2 cellular contexts compared by ENCODE assay signal in genomic region chr20:47780990-47781389, GRCh38.
TF ChIP-seq lines count a peak whose summit lies in the region.

No MANE protein-coding gene starts in this region.

TF ChIP-seq in HepG2, 621 proteins besides CTCF, POLR2A, EP300 and RAD21:
- TF ChIP-seq SIN3B (IDR thresholded peaks at IDR 0.05; ENCODE audit: low read length), result no peak
- no peak for TF ChIP-seq ZXDC (CRISPR knock-in tag; IDR thresholded peaks at IDR 0.05)
- no peak for TF ChIP-seq SMAD1 (CRISPR knock-in tag; IDR thresholded peaks at IDR 0.05; ENCODE audit: borderline replicate concordance, low read depth)
- no peak for TF ChIP-seq HNF1B (CRISPR knock-in tag; IDR thresholded peaks at IDR 0.05)
- 0 out of 2 replicates have a peak, but pooled peaks have one; percentile 29 for TF ChIP-seq NRL (CRISPR knock-in tag; IDR thresholded peaks at IDR 0.05; ENCODE audit: borderline replicate concordance)
- no peak for TF ChIP-seq MYC (CRISPR knock-in tag; IDR thresholded peaks at IDR 0.05; ENCODE audit: borderline replicate concordance)
- 0 out of 2 replicates have a peak, but pooled peaks have one; percentile 24 for TF ChIP-seq ZNF891 (CRISPR knock-in tag; IDR thresholded peaks at IDR 0.05)
- no peak for TF ChIP-seq DMAP1 (CRISPR knock-in tag; IDR thresholded peaks at IDR 0.05)

TF ChIP-seq in H1, 55 proteins besides CTCF, POLR2A, EP300 and RAD21:
- no peak for TF ChIP-seq SIRT6 (IDR thresholded peaks at IDR 0.05; ENCODE audit: low read length)
- TF ChIP-seq POLR2AphosphoS5 (IDR thresholded peaks at IDR 0.05; ENCODE audit: low read depth, low read length), result no peak
- no peak for TF ChIP-seq SP1 (IDR thresholded peaks at IDR 0.05; ENCODE audit: low read depth, low read length)
- no peak for TF ChIP-seq NRF1 (IDR thresholded peaks at IDR 0.05; ENCODE audit: low read depth, low read length)
- TF ChIP-seq EZH2 (IDR thresholded peaks at IDR 0.05; ENCODE audit: low read depth, low read length, severe bottlenecking), result no peak
- TF ChIP-seq YY1 (IDR thresholded peaks at IDR 0.05; ENCODE audit: low read depth, low read length), result no peak
- TF ChIP-seq CHD7 (IDR thresholded peaks at IDR 0.05; ENCODE audit: insufficient replicate concordance, low read length), result no peak
- TF ChIP-seq POU5F1 (IDR thresholded peaks at IDR 0.05; ENCODE audit: low read depth, low read length), result no peak
- no peak for TF ChIP-seq SRF (IDR thresholded peaks at IDR 0.05; ENCODE audit: low read depth, low read length)
- no peak for TF ChIP-seq RBBP5 (IDR thresholded peaks at IDR 0.05; ENCODE audit: borderline replicate concordance, low read depth, low read length)
